Comparison of ENCODE assay signal across 17 cellular contexts in genomic region chr3:61442696-61443095, GRCh38.
A peak's percentile ranks its signal among the peaks of the same experiment; 100 is the strongest.
DNase-seq lines count a peak whose midpoint lies in the region; ATAC-seq and TF ChIP-seq lines count a peak whose summit lies in the region.
"Had no signal": no experiment of that assay in that cellular context is flagged by ENCODE, and none has a peak within 500 bp of the region (broad histone marks: within the 10 kb centered on the region; RNA-seq: fewer than 3 reads in every experiment).

No MANE protein-coding gene starts in this region.

- TF ChIP-seq CTCF in cardiac fibroblast (IDR thresholded peaks at IDR 0.05; ENCODE audit: low read depth, low read length) (no peak), fibroblast of mammary gland (conservative IDR thresholded peaks at IDR 0.05; ENCODE audit: control insufficient read depth, insufficient read depth, low read depth, low read length) (no peak)

- intact Hi-C loops in Right ventricle myocardium superior (cut with DNase I): no loop called here

- peak; percentile 57 for DNase-seq in COLO829 (ENCODE audit: low spot score)
- DNase-seq in LHCN-M2 (ENCODE audit: low read depth): peak; percentile 29
- DNase-seq in cardiac fibroblast (ENCODE audit: low read depth in 2 of 2): peak; percentile 5 to 34
- DNase-seq in fibroblast of mammary gland (ENCODE audit: low read depth): peak; percentile 16
- DNase-seq in Right ventricle myocardium superior: no peak
- no peak for DNase-seq in stimulated activated CD4-positive, alpha-beta T cell treated with anti-CD3 and anti-CD28 coated beads, Interleukin-2, amount 100 ng/mL, for 48 hours
- DNase-seq in DMS79 (lab: John Stamatoyannopoulos, UW): no peak
- DNase-seq: ACHN; Calu3; CD4-positive, CD25-positive, alpha-beta regulatory T cell; DMS 273 treated with DMSO at 0.1 percent for 48 hours; DND-41; GDM1; HFFc6 had no signal

- no peak for ATAC-seq in Right ventricle myocardium superior (ENCODE audit: poor library complexity)
- ATAC-seq in GM18519 (IDR thresholded peaks at IDR 0.05; ENCODE audit: low FRiP score, unreplicated experiment): no peak

- no peak overlapping the region for H3K4me3 ChIP-seq in cardiac fibroblast (replicated peaks in 1 of 2; ENCODE audit: low read depth in 2 of 2, low read length in 2 of 2)
- no peak overlapping the region for H3K4me3 ChIP-seq in fibroblast of mammary gland (ENCODE audit: control insufficient read depth, low read depth, low read length)
- H3K4me3 ChIP-seq: BLaER1 treated with 17β-estradiol and CSF1 and Interleukin-3, amounts not matched to agents 10 nM and 100 nM; HAP-1 had no signal

Comparison
In these comparisons a context has a peak if more than half of its experiments do, and no peak if none do; other contexts are left out.
1. DNase-seq: peak in COLO829 (single experiment), LHCN-M2 (single experiment), cardiac fibroblast (2 of 2) and fibroblast of mammary gland (single experiment); none in Right ventricle myocardium superior (single experiment), stimulated activated CD4-positive, alpha-beta T cell treated with anti-CD3 and anti-CD28 coated beads, Interleukin-2, amount 100 ng/mL, for 48 hours (0 of 2) and DMS79 (single experiment).